In genomic region chr1:229448845-229449244, GRCh38 we compare ENCODE assay signal across 23 cellular contexts. TPM values are rescaled to one million over a fixed set of nuclear protein-coding genes. Genes with fewer than 3 reads are reported as not detected.
DNase-seq lines count a peak whose midpoint lies in the region; ATAC-seq lines count a peak whose summit lies in the region.
"Had no signal": no experiment of that assay in that cellular context is flagged by ENCODE, and none has a peak within 500 bp of the region (broad histone marks: within the 10 kb centered on the region; RNA-seq: fewer than 3 reads in every experiment).

No MANE protein-coding gene starts in this region.

- H3K27ac ChIP-seq in mesenchymal stem cell (ENCODE audit: low read length, poor library complexity, severe bottlenecking): no peak overlapping the region
- H3K27ac ChIP-seq: KMS-11, RWPE1 had no signal

- H3K27ac Mint-ChIP-seq in activated T-cell treated with anti-CD3 and anti-CD28 coated beads, Interleukin-2, amount 50 U/mL, for 24 hours: peak overlapping the region; percentile 4
- H3K27ac Mint-ChIP-seq in stimulated activated naive CD8-positive, alpha-beta T cell treated with anti-CD3 and anti-CD28 coated beads, Interleukin-15, amount 100 ng/mL, for 72 hours: peak overlapping the region in 1 of 2 donors; percentile 54
- H3K27ac Mint-ChIP-seq: HFFc6 had no signal

- H3K14ac ChIP-seq in mesenchymal stem cell (ENCODE audit: low read length in 2 of 2): no peak overlapping the region

- H4K91ac ChIP-seq in mesenchymal stem cell (ENCODE audit: low read length): no peak overlapping the region

- H3K4me3 ChIP-seq in mesenchymal stem cell (ENCODE audit: insufficient read depth in 1 of 2, low read depth in 1 of 2, low read length in 2 of 2): no peak overlapping the region
- H3K4me3 ChIP-seq: HAP-1 had no signal

- H3K4me2 ChIP-seq in mesenchymal stem cell (ENCODE audit: low read length, poor library complexity, severe bottlenecking): no peak overlapping the region
- H3K4me2 ChIP-seq: KMS-11, SK-N-SH had no signal

- peaks cover 2% of the 10 kb centered on the region for H3K79me1 ChIP-seq in mesenchymal stem cell (replicated peaks; ENCODE audit: low read length, poor library complexity, severe bottlenecking)

- 95% methylated on average over 2 of the region's 2 CpGs for WGBS in mesenchymal stem cell

- no peak overlapping the region for H2BK15ac ChIP-seq in mesenchymal stem cell (ENCODE audit: low read depth, poor library complexity, severe bottlenecking)

- H3K36me3 ChIP-seq in mesenchymal stem cell (ENCODE audit: control insufficient read depth in 1 of 2, insufficient read depth in 2 of 2, low read depth in 1 of 2, low read length in 2 of 2): peaks cover 19 to 56% of the 10 kb centered on the region in 2 experiments

- no peak overlapping the region for H3K23ac ChIP-seq in mesenchymal stem cell (ENCODE audit: low read length in 2 of 2)

- peak overlapping the region; percentile 20 for H3K9ac ChIP-seq in mesenchymal stem cell (ENCODE audit: low read length)
- H3K9ac ChIP-seq: KMS-11, SK-N-SH had no signal

- H2AK5ac ChIP-seq in mesenchymal stem cell (ENCODE audit: low read length, severe bottlenecking): no peak overlapping the region

- no peaks in the 10 kb centered on the region for H3K9me3 Mint-ChIP-seq in activated T-cell treated with anti-CD3 and anti-CD28 coated beads, Interleukin-2, amount 50 U/mL, for 24 hours
- no peaks in the 10 kb centered on the region for H3K9me3 Mint-ChIP-seq in activated T-cell treated with anti-CD3 and anti-CD28 coated beads, Interleukin-2, amount 50 U/mL, for 4 hours
- no peaks in the 10 kb centered on the region for H3K9me3 Mint-ChIP-seq in stimulated activated naive CD8-positive, alpha-beta T cell treated with anti-CD3 and anti-CD28 coated beads, Interleukin-15, amount 100 ng/mL, for 72 hours
- H3K9me3 Mint-ChIP-seq: HFFc6 had no signal

- no peak for ATAC-seq in activated T-cell treated with anti-CD3 and anti-CD28 coated beads, Interleukin-2, amount 50 U/mL, for 4 hours
- peak; percentile 71 for ATAC-seq in stimulated activated naive CD8-positive, alpha-beta T cell treated with anti-CD3 and anti-CD28 coated beads, Interleukin-15, amount 100 ng/mL, for 72 hours
- no peak for ATAC-seq in stimulated activated naive CD8-positive, alpha-beta T cell treated with anti-CD3 and anti-CD28 coated beads, Interleukin-15, Interleukin-2, amounts not matched to agents 100 U/mL and 50 U/mL, for 24 hours
- no peak for ATAC-seq in HG03354 (IDR thresholded peaks at IDR 0.05; ENCODE audit: poor library complexity, severe bottlenecking, unreplicated experiment)
- ATAC-seq: Panc1 had no signal

- no peaks in the 10 kb centered on the region for H3K27me3 Mint-ChIP-seq in activated T-cell treated with anti-CD3 and anti-CD28 coated beads, Interleukin-2, amount 50 U/mL, for 24 hours
- H3K27me3 Mint-ChIP-seq in activated T-cell treated with anti-CD3 and anti-CD28 coated beads, Interleukin-2, amount 50 U/mL, for 4 hours (ENCODE audit: low read depth): no peaks in the 10 kb centered on the region
- no peaks in the 10 kb centered on the region for H3K27me3 Mint-ChIP-seq in stimulated activated naive CD8-positive, alpha-beta T cell treated with anti-CD3 and anti-CD28 coated beads, Interleukin-15, amount 100 ng/mL, for 72 hours

- no peak overlapping the region for H3K4ac ChIP-seq in mesenchymal stem cell (ENCODE audit: low read depth in 1 of 2, low read length in 2 of 2)

- no peaks in the 10 kb centered on the region for H3K4me1 Mint-ChIP-seq in activated T-cell treated with anti-CD3 and anti-CD28 coated beads, Interleukin-2, amount 50 U/mL, for 24 hours (ENCODE audit: low read depth)
- H3K4me1 Mint-ChIP-seq in activated T-cell treated with anti-CD3 and anti-CD28 coated beads, Interleukin-2, amount 50 U/mL, for 4 hours (ENCODE audit: low read depth): no peaks in the 10 kb centered on the region
- H3K4me1 Mint-ChIP-seq in stimulated activated naive CD8-positive, alpha-beta T cell treated with anti-CD3 and anti-CD28 coated beads, Interleukin-15, amount 100 ng/mL, for 72 hours: peaks cover 9% of the 10 kb centered on the region

- no peak overlapping the region for H2BK12ac ChIP-seq in mesenchymal stem cell (ENCODE audit: low read length in 2 of 2)

- H2AFZ ChIP-seq in mesenchymal stem cell (ENCODE audit: low read depth, low read length): no peak overlapping the region

- no peak overlapping the region for H3K18ac ChIP-seq in mesenchymal stem cell (ENCODE audit: low read depth in 1 of 2, low read length in 2 of 2)

- DNase-seq in activated T-cell treated with anti-CD3 and anti-CD28 coated beads, Interleukin-2, amount 50 U/mL, for 24 hours: no peak
- no peak for DNase-seq in activated T-cell treated with anti-CD3 and anti-CD28 coated beads, Interleukin-2, amount 50 U/mL, for 4 hours
- no peak for DNase-seq in stimulated activated naive CD8-positive, alpha-beta T cell treated with anti-CD3 and anti-CD28 coated beads, Interleukin-15, amount 100 ng/mL, for 72 hours
- DNase-seq in stimulated activated naive CD8-positive, alpha-beta T cell treated with anti-CD3 and anti-CD28 coated beads, Interleukin-15, Interleukin-2, amounts not matched to agents 100 U/mL and 50 U/mL, for 24 hours: no peak
- DNase-seq in mesenchymal stem cell (no peak), putamen (ENCODE audit: low spot score) (no peak)
- DNase-seq: GOT3, HFFc6, IMR-90, MM.1S, NCI-H1694, NCI-H2029 treated with DMSO at 0.1 percent for 48 hours, NCI-H2227 treated with DMSO at 0.1 percent for 48 hours, NCI-H69, SIG-M5, SK-N-SH had no signal

- no peak overlapping the region for H4K8ac ChIP-seq in mesenchymal stem cell (ENCODE audit: low read length)

- no peak overlapping the region for H2BK120ac ChIP-seq in mesenchymal stem cell (ENCODE audit: low read depth, low read length)

- no peak overlapping the region for H2BK5ac ChIP-seq in mesenchymal stem cell (ENCODE audit: low read depth, low read length, poor library complexity, severe bottlenecking)

- H3K9me3 ChIP-seq in mesenchymal stem cell (ENCODE audit: control insufficient read depth, low read length): no peaks in the 10 kb centered on the region
- H3K9me3 ChIP-seq: HAP-1, SK-N-SH had no signal

- no peaks in the 10 kb centered on the region for H3K27me3 ChIP-seq in mesenchymal stem cell (ENCODE audit: control insufficient read depth in 1 of 2, insufficient read depth in 1 of 2, low read length in 2 of 2)

- H3K4me1 ChIP-seq in mesenchymal stem cell (ENCODE audit: control insufficient read depth, insufficient read depth, low read depth, low read length): no peaks in the 10 kb centered on the region

- no peak overlapping the region for H3K4me3 Mint-ChIP-seq in activated T-cell treated with anti-CD3 and anti-CD28 coated beads, Interleukin-2, amount 50 U/mL, for 24 hours
- no peak overlapping the region for H3K4me3 Mint-ChIP-seq in activated T-cell treated with anti-CD3 and anti-CD28 coated beads, Interleukin-2, amount 50 U/mL, for 4 hours
- no peak overlapping the region for H3K4me3 Mint-ChIP-seq in stimulated activated naive CD8-positive, alpha-beta T cell treated with anti-CD3 and anti-CD28 coated beads, Interleukin-15, amount 100 ng/mL, for 72 hours
- H3K4me3 Mint-ChIP-seq: HFFc6 had no signal

- H3K36me3 Mint-ChIP-seq in activated T-cell treated with anti-CD3 and anti-CD28 coated beads, Interleukin-2, amount 50 U/mL, for 24 hours (ENCODE audit: low read depth): peaks cover 86% of the 10 kb centered on the region
- H3K36me3 Mint-ChIP-seq in activated T-cell treated with anti-CD3 and anti-CD28 coated beads, Interleukin-2, amount 50 U/mL, for 4 hours (ENCODE audit: insufficient read depth): peaks cover 28% of the 10 kb centered on the region

RNA-seq across cellular contexts. Expression of gene ACTA1, which starts 15.0 kb away (rescaled TPM):
- total RNA-seq in activated T-cell treated with anti-CD3 and anti-CD28 coated beads, Interleukin-2, amount 50 U/mL, for 4 hours: not detected
- 0.07 TPM for polyA plus RNA-seq in mesenchymal stem cell (2013, experiment 1 of 2)
- polyA plus RNA-seq in mesenchymal stem cell (2013, experiment 2 of 2): 0.08 TPM
- total RNA-seq: A172, HFFc6, IMR-90, NCI-H460 had no signal
- polyA plus RNA-seq: IMR-90 had no signal

RNA-seq across cellular contexts. Expression of gene NUP133, which starts 59.3 kb away (rescaled TPM):
- total RNA-seq in activated T-cell treated with anti-CD3 and anti-CD28 coated beads, Interleukin-2, amount 50 U/mL, for 4 hours: 10 to 100 TPM; 49.8 to 62.5 (median 56.7) TPM
- 11.6 TPM for polyA plus RNA-seq in mesenchymal stem cell (2013, experiment 1 of 2)
- 11.8 TPM for polyA plus RNA-seq in mesenchymal stem cell (2013, experiment 2 of 2)
